8 cellular contexts compared by ENCODE assay signal in genomic region chr1:36464605-36465393, GRCh38.
DNase-seq lines count a peak whose midpoint lies in the region; ATAC-seq lines count a peak whose summit lies in the region.

No MANE protein-coding gene starts in this region.

- H3K9me3 Mint-ChIP-seq in dendritic cell treated with granulocyte-macrophage colony-stimulating factor and Interleukin-4, amounts not matched to agents 40 ng/mL and 50 ng/mL, for 4 days, result no peaks in the 10 kb centered on the region

- H3K4me3 Mint-ChIP-seq in dendritic cell treated with granulocyte-macrophage colony-stimulating factor and Interleukin-4, amounts not matched to agents 40 ng/mL and 50 ng/mL, for 4 days, result peak overlapping the region; percentile 98

- peaks cover 64% of the 10 kb centered on the region for H3K4me1 Mint-ChIP-seq in dendritic cell treated with granulocyte-macrophage colony-stimulating factor and Interleukin-4, amounts not matched to agents 40 ng/mL and 50 ng/mL, for 4 days (ENCODE audit: low read depth)

- peaks cover 79% of the 10 kb centered on the region for H3K36me3 Mint-ChIP-seq in dendritic cell treated with granulocyte-macrophage colony-stimulating factor and Interleukin-4, amounts not matched to agents 40 ng/mL and 50 ng/mL, for 4 days (ENCODE audit: low read depth)

- DNase-seq in activated CD4-positive, CD25-positive, alpha-beta regulatory T cell (lab: John Stamatoyannopoulos, UW), result no peak
- peak; percentile 63 for DNase-seq in NCI-H748 (lab: John Stamatoyannopoulos, UW; ENCODE audit: unreplicated experiment)
- DNase-seq in midbrain (lab: John Stamatoyannopoulos, UW), result peak; percentile 47
- no peak for DNase-seq in anterior cingulate cortex (lab: John Stamatoyannopoulos, UW)
- DNase-seq in HPDE6-E6E7 (ENCODE audit: extremely low spot score), result no peak

- peak; percentile 49 to 50 for ATAC-seq in activated CD4-positive, CD25-positive, alpha-beta regulatory T cell treated with anti-CD3 and anti-CD28 coated beads, Interleukin-2, amount 50 U/mL, for 24 hours
- peak; percentile 30 for ATAC-seq in HG02870 (IDR thresholded peaks at IDR 0.05; ENCODE audit: unreplicated experiment)

- H3K27me3 Mint-ChIP-seq in dendritic cell treated with granulocyte-macrophage colony-stimulating factor and Interleukin-4, amounts not matched to agents 40 ng/mL and 50 ng/mL, for 4 days, result no peaks in the 10 kb centered on the region

- intact Hi-C loops in dendritic cell treated with granulocyte-macrophage colony-stimulating factor and Interleukin-4, amounts not matched to agents 40 ng/mL and 50 ng/mL, for 4 days (cut with micrococcal nuclease), result loop anchor here (2.0 kb wide), 1 partner anchor 14 kb away; the partner anchor contains the start of gene OSCP1

- peak overlapping the region; percentile 96 for H3K27ac Mint-ChIP-seq in dendritic cell treated with granulocyte-macrophage colony-stimulating factor and Interleukin-4, amounts not matched to agents 40 ng/mL and 50 ng/mL, for 4 days

Comparison
In these comparisons a context has a peak if more than half of its experiments do, and no peak if none do; other contexts are left out.
1. DNase-seq: peak in NCI-H748 (single experiment) and midbrain (single experiment); none in activated CD4-positive, CD25-positive, alpha-beta regulatory T cell (0 of 4), anterior cingulate cortex (0 of 58) and HPDE6-E6E7 (single experiment).